In the genomic region with DNA sequence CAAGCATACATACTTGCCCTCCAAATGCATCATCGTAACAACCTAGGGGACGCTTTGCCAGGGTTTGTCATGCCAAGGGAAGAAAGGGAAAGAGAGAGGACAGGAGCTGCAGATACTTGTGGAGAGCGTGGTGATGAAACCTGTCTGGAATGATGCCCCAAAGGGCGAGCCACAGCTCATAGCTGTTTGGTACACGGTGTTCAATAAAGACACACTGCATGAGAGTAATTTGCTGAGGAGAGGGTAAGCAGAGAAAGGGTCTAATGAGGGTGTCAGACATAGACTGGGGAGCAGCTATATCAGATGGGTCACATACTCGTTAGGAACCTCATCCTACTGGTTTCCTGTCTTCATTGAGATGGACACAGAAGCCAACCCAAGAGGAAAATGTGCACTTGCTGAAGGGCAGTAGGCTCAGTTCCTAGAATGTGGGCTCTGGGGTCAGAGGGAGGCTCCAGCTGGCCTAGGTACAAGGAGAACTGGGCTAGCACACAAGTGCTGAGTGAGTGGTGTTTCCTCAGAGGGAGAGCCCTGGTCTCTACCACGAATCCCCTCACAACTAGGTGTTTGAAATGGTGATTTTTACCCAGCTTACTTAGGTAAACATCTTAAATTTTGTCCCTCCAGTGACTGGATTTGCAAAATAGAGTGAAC, we compare ENCODE assay signal across 24 cellular contexts. TPM values are rescaled to one million over a fixed set of nuclear protein-coding genes. Genes with fewer than 3 reads are reported as not detected.
DNase-seq lines count a peak whose midpoint lies in the region; ATAC-seq and TF ChIP-seq lines count a peak whose summit lies in the region.
"Had no signal": no experiment of that assay in that cellular context is flagged by ENCODE, and none has a peak within 500 bp of the region (broad histone marks: within the 10 kb centered on the region; RNA-seq: fewer than 3 reads in every experiment).

No MANE protein-coding gene starts in this region.

- H3K27me3 Mint-ChIP-seq in neural crest cell (ENCODE audit: low read depth): peaks cover 12% of the 10 kb centered on the region
- H3K27me3 Mint-ChIP-seq: activated CD8-positive, alpha-beta T cell treated with anti-CD3 and anti-CD28 coated beads for 36 hours had no signal

- no peaks in the 10 kb centered on the region for H3K36me3 ChIP-seq in heart right ventricle
- H3K36me3 ChIP-seq: cardiac muscle cell, ovary, Peyer's patch, tibial artery had no signal

- TF ChIP-seq CTCF in heart right ventricle (IDR thresholded peaks at IDR 0.05) (no peak), neural crest cell (conservative IDR thresholded peaks at IDR 0.05) (no peak), omental fat pad (IDR thresholded peaks at IDR 0.05) (no peak)

- in situ Hi-C loops in KBM-7 (cut with MboI; ENCODE audit: low pct_unique_long_range_greater_than_20kb, low sequenced_read_pairs): loop anchor here (25.0 kb wide), 1 partner anchor 232 kb away; no protein-coding TSS in a partner anchor

- ATAC-seq in Right ventricle myocardium inferior (peak; percentile 8), heart right ventricle (peak in 3 of 8 donors; percentile 8 to 34 (median 25)), omental fat pad (ENCODE audit: low FRiP score) (no peak), GM18873 (IDR thresholded peaks at IDR 0.05; ENCODE audit: low FRiP score, unreplicated experiment) (no peak)
- ATAC-seq: activated CD8-positive, alpha-beta T cell treated with anti-CD3 and anti-CD28 coated beads for 36 hours had no signal

- no peaks in the 10 kb centered on the region for H3K36me3 Mint-ChIP-seq in neural crest cell (ENCODE audit: low read depth)

- peaks cover 12% of the 10 kb centered on the region for H3K4me1 Mint-ChIP-seq in neural crest cell

- H3K9me3 Mint-ChIP-seq in neural crest cell: no peaks in the 10 kb centered on the region
- H3K9me3 Mint-ChIP-seq: activated CD8-positive, alpha-beta T cell treated with anti-CD3 and anti-CD28 coated beads for 36 hours had no signal

- peak overlapping the region in 8 of 10 donors; percentile 36 to 99 (median 58) for H3K27ac ChIP-seq in heart right ventricle
- H3K27ac ChIP-seq: cardiac muscle cell had no signal

- H3K9me3 ChIP-seq in heart right ventricle: no peaks in the 10 kb centered on the region
- H3K9me3 ChIP-seq: ovary, Peyer's patch, tibial artery had no signal

- H3K4me3 ChIP-seq in heart right ventricle: no peak overlapping the region
- H3K4me3 ChIP-seq: cardiac muscle cell, ovary, Peyer's patch, tibial artery had no signal

- H3K4me3 Mint-ChIP-seq in neural crest cell: peak overlapping the region; percentile 6
- H3K4me3 Mint-ChIP-seq: activated CD8-positive, alpha-beta T cell treated with anti-CD3 and anti-CD28 coated beads for 36 hours had no signal

- peaks cover 0 to 30% (median 22%) of the 10 kb centered on the region in 9 donors for H3K4me1 ChIP-seq in heart right ventricle

- WGBS in heart right ventricle, 2 donors: 59 to 65% methylated on average over 7 of the region's 7 CpGs

- intact Hi-C loops in Right ventricle myocardium inferior (cut with DNase I) (loop anchor here (5.0 kb wide), 3 partner anchors 292 to 527 kb away; a partner anchor contains a TSS), cardiac septum (cut with DNase I) (loop anchor here (2.0 to 5.0 kb wide), 5 partner anchors 227 to 517 kb away; no protein-coding TSS in a partner anchor), heart right ventricle (cut with DNase I) (loop anchor here in 7 of 10 donors (5.0 to 10.0 kb wide), 6 partner anchors 227 to 829 kb away; a partner anchor contains a TSS)

- DNase-seq in Right ventricle myocardium inferior (ENCODE audit: missing footprints) (no peak), cardiac septum (ENCODE audit: low spot score) (no peak), heart right ventricle (peak; percentile 27 to 52), neural crest cell (ENCODE audit: low read depth, low spot score) (no peak), omental fat pad (ENCODE audit: low spot score) (no peak), KBM-7 (no peak)
- DNase-seq in activated CD4-positive, CD25-positive, alpha-beta regulatory T cell (lab: John Stamatoyannopoulos, UW): no peak
- DNase-seq: 8988T; activated CD8-positive, alpha-beta T cell treated with anti-CD3 and anti-CD28 coated beads for 36 hours; activated T-cell treated with anti-CD3 and anti-CD28 coated beads, Interleukin-2, amount 50 U/mL, for 1 hour; Calu3; erythroblast; H7; NCI-H1105; NCI-H2081; NCI-H446 treated with DMSO at 0.1 percent for 48 hours; ovary; Peyer's patch; stimulated activated naive CD4-positive, alpha-beta T cell; T-helper 9 cell; tibial artery had no signal

- H3K27me3 ChIP-seq in heart right ventricle: no peaks in the 10 kb centered on the region
- H3K27me3 ChIP-seq: ovary, Peyer's patch, tibial artery had no signal

- no peak overlapping the region for H3K27ac Mint-ChIP-seq in neural crest cell (ENCODE audit: unreplicated experiment)
- H3K27ac Mint-ChIP-seq: activated CD8-positive, alpha-beta T cell treated with anti-CD3 and anti-CD28 coated beads for 36 hours; B cell had no signal

RNA-seq across cellular contexts. Expression of a gene that starts 5.2 kb away (rescaled TPM):
- total RNA-seq in Right ventricle myocardium inferior (32.3 TPM), cardiac septum (32.1 TPM), heart right ventricle (10 to 100 TPM; 29.4 to 52.6 (median 37.7) TPM), neural crest cell (32.8 and 35.7 TPM in 2 replicates), omental fat pad (100 to 1,000 TPM in 3 of 4 donors, 10 to 100 TPM in 1; 92.9 to 129 (median 113) TPM)
- polyA plus RNA-seq in heart right ventricle: 10 to 100 TPM; 16.8 to 19.3 TPM

Comparison
In these comparisons a context has a peak if more than half of its experiments do, and no peak if none do; other contexts are left out.
1. DNase-seq: peak in heart right ventricle (2 of 2); none in Right ventricle myocardium inferior (single experiment), cardiac septum (single experiment), neural crest cell (single experiment), omental fat pad (single experiment), activated CD4-positive, CD25-positive, alpha-beta regulatory T cell (0 of 4) and KBM-7 (single experiment).